22 cellular contexts compared by ENCODE assay signal in genomic region chr1:244852694-244853093, GRCh38. TPM values are rescaled to one million over a fixed set of nuclear protein-coding genes. Genes with fewer than 3 reads are reported as not detected.
A peak's percentile ranks its signal among the peaks of the same experiment; 100 is the strongest.
DNase-seq lines count a peak whose midpoint lies in the region; ATAC-seq and TF ChIP-seq lines count a peak whose summit lies in the region.
"Had no signal": no experiment of that assay in that cellular context is flagged by ENCODE, and none has a peak within 500 bp of the region (broad histone marks: within the 10 kb centered on the region; RNA-seq: fewer than 3 reads in every experiment).

No MANE protein-coding gene starts in this region.

- CTCF ChIA-PET in activated CD4-positive, alpha-beta memory T cell treated with anti-CD3 and anti-CD28 coated beads for 36 hours (lab: Charles Lee) = interaction anchor here (0.7 to 1.6 kb wide), 2 partner anchors 17 to 190 kb away, joined by 3 to 9 read pairs; partner anchors contain the start of gene COX20
- CTCF ChIA-PET in activated CD4-positive, alpha-beta memory T cell treated with anti-CD3 and anti-CD28 coated beads, Interleukin-2, amount 10 ng/mL, durations not matched to agents 7 days and 5 days (lab: Charles Lee) = interaction anchor here (0.6 to 4.3 kb wide), 5 partner anchors 9 to 190 kb away, joined by 3 to 17 read pairs (median 6); partner anchors contain the start of gene COX20

- H3K4me1 Mint-ChIP-seq in activated CD4-positive, alpha-beta memory T cell treated with anti-CD3 and anti-CD28 coated beads for 36 hours (ENCODE audit: low read depth) = peaks cover 85% of the 10 kb centered on the region
- H3K4me1 Mint-ChIP-seq in activated CD4-positive, alpha-beta memory T cell treated with anti-CD3 and anti-CD28 coated beads, Interleukin-2, amount 10 ng/mL, durations not matched to agents 7 days and 5 days = peaks cover 72% of the 10 kb centered on the region
- peaks cover 83% of the 10 kb centered on the region for H3K4me1 Mint-ChIP-seq in activated naive CD8-positive, alpha-beta T cell treated with anti-CD3 and anti-CD28 coated beads for 36 hours
- H3K4me1 Mint-ChIP-seq in nephron progenitor cell (peaks cover 32% of the 10 kb centered on the region), endothelial cell (ENCODE audit: unreplicated experiment) (peaks cover 11% of the 10 kb centered on the region)

- no peaks in the 10 kb centered on the region for H3K9me3 Mint-ChIP-seq in activated CD4-positive, alpha-beta memory T cell treated with anti-CD3 and anti-CD28 coated beads for 36 hours
- H3K9me3 Mint-ChIP-seq in activated CD4-positive, alpha-beta memory T cell treated with anti-CD3 and anti-CD28 coated beads, Interleukin-2, amount 10 ng/mL, durations not matched to agents 7 days and 5 days = no peaks in the 10 kb centered on the region
- no peaks in the 10 kb centered on the region for H3K9me3 Mint-ChIP-seq in activated naive CD8-positive, alpha-beta T cell treated with anti-CD3 and anti-CD28 coated beads for 36 hours
- no peaks in the 10 kb centered on the region for H3K9me3 Mint-ChIP-seq in nephron progenitor cell
- no peaks in the 10 kb centered on the region for H3K9me3 Mint-ChIP-seq in endothelial cell (ENCODE audit: unreplicated experiment)
- H3K9me3 Mint-ChIP-seq: T-helper 1 cell treated with Interleukin-12 subunit alpha and Interleukin-12 subunit beta and Interleukin-4 antibody, amounts not matched to agents 30 μg/mL and 1 μg/mL, for 36 hours had no signal

- ATAC-seq in HG03460 (IDR thresholded peaks at IDR 0.05; ENCODE audit: unreplicated experiment) = no peak
- ATAC-seq: gastrocnemius medialis, lower lobe of right lung, right cardiac atrium had no signal

- peaks cover 84% of the 10 kb centered on the region for H3K36me3 Mint-ChIP-seq in activated CD4-positive, alpha-beta memory T cell treated with anti-CD3 and anti-CD28 coated beads for 36 hours
- H3K36me3 Mint-ChIP-seq in activated CD4-positive, alpha-beta memory T cell treated with anti-CD3 and anti-CD28 coated beads, Interleukin-2, amount 10 ng/mL, durations not matched to agents 7 days and 5 days (ENCODE audit: low read depth) = peaks cover 93% of the 10 kb centered on the region
- peaks cover 76% of the 10 kb centered on the region for H3K36me3 Mint-ChIP-seq in activated naive CD8-positive, alpha-beta T cell treated with anti-CD3 and anti-CD28 coated beads for 36 hours
- H3K36me3 Mint-ChIP-seq in nephron progenitor cell (ENCODE audit: low read depth) (peaks cover 85% of the 10 kb centered on the region), endothelial cell (ENCODE audit: low read depth, unreplicated experiment) (peaks cover 39% of the 10 kb centered on the region)

- peak overlapping the region; percentile 26 for H3K27ac Mint-ChIP-seq in activated CD4-positive, alpha-beta memory T cell treated with anti-CD3 and anti-CD28 coated beads for 36 hours
- no peak overlapping the region for H3K27ac Mint-ChIP-seq in activated CD4-positive, alpha-beta memory T cell treated with anti-CD3 and anti-CD28 coated beads, Interleukin-2, amount 10 ng/mL, durations not matched to agents 7 days and 5 days
- H3K27ac Mint-ChIP-seq in activated naive CD8-positive, alpha-beta T cell treated with anti-CD3 and anti-CD28 coated beads for 36 hours = peak overlapping the region; percentile 82
- H3K27ac Mint-ChIP-seq in nephron progenitor cell = peak overlapping the region; percentile 50
- H3K27ac Mint-ChIP-seq in endothelial cell (ENCODE audit: unreplicated experiment) = no peak overlapping the region
- H3K27ac Mint-ChIP-seq: T-helper 1 cell treated with Interleukin-12 subunit alpha and Interleukin-12 subunit beta and Interleukin-4 antibody, amounts not matched to agents 30 μg/mL and 1 μg/mL, for 36 hours had no signal

- no peaks in the 10 kb centered on the region for H3K27me3 Mint-ChIP-seq in activated CD4-positive, alpha-beta memory T cell treated with anti-CD3 and anti-CD28 coated beads for 36 hours
- no peaks in the 10 kb centered on the region for H3K27me3 Mint-ChIP-seq in activated CD4-positive, alpha-beta memory T cell treated with anti-CD3 and anti-CD28 coated beads, Interleukin-2, amount 10 ng/mL, durations not matched to agents 7 days and 5 days
- H3K27me3 Mint-ChIP-seq in activated naive CD8-positive, alpha-beta T cell treated with anti-CD3 and anti-CD28 coated beads for 36 hours = no peaks in the 10 kb centered on the region
- no peaks in the 10 kb centered on the region for H3K27me3 Mint-ChIP-seq in nephron progenitor cell (ENCODE audit: low read depth, poor library complexity)
- peaks cover 5% of the 10 kb centered on the region for H3K27me3 Mint-ChIP-seq in endothelial cell (ENCODE audit: unreplicated experiment)

- no peak for DNase-seq in activated CD4-positive, alpha-beta memory T cell treated with anti-CD3 and anti-CD28 coated beads for 36 hours
- no peak for DNase-seq in activated CD4-positive, alpha-beta memory T cell treated with anti-CD3 and anti-CD28 coated beads, Interleukin-2, amount 10 ng/mL, durations not matched to agents 7 days and 5 days
- DNase-seq in HT-29 (ENCODE audit: low spot score) (peak; percentile 2), nephron progenitor cell (no peak), AML-193 (lab: John Stamatoyannopoulos, UW) (no peak), endothelial cell (ENCODE audit: low spot score) (no peak)
- DNase-seq in activated naive CD8-positive, alpha-beta T cell treated with anti-CD3 and anti-CD28 coated beads for 36 hours = no peak
- DNase-seq: activated CD4-positive, alpha-beta T cell treated with anti-CD3 and anti-CD28 coated beads, Interleukin-2, amount 50 U/mL, for 1 hour; activated T-cell treated with anti-CD3 and anti-CD28 coated beads, Interleukin-2, amount 50 U/mL, for 1 hour; Calu3; central memory CD4-positive, alpha-beta T cell; EL; gastrocnemius medialis; hypothalamus; lower lobe of right lung; NCI-H1930; NCI-H226; right cardiac atrium; SHP77; stimulated activated CD8-positive, alpha-beta memory T cell treated with anti-CD3 and anti-CD28 coated beads, Interleukin-4, amount 100 ng/mL, for 48 hours had no signal

- no peak overlapping the region for H3K4me3 Mint-ChIP-seq in activated CD4-positive, alpha-beta memory T cell treated with anti-CD3 and anti-CD28 coated beads for 36 hours
- H3K4me3 Mint-ChIP-seq in activated CD4-positive, alpha-beta memory T cell treated with anti-CD3 and anti-CD28 coated beads, Interleukin-2, amount 10 ng/mL, durations not matched to agents 7 days and 5 days = no peak overlapping the region
- H3K4me3 Mint-ChIP-seq in activated naive CD8-positive, alpha-beta T cell treated with anti-CD3 and anti-CD28 coated beads for 36 hours = no peak overlapping the region
- H3K4me3 Mint-ChIP-seq in nephron progenitor cell = no peak overlapping the region
- no peak overlapping the region for H3K4me3 Mint-ChIP-seq in endothelial cell (ENCODE audit: unreplicated experiment)
- H3K4me3 Mint-ChIP-seq: T-helper 1 cell treated with Interleukin-12 subunit alpha and Interleukin-12 subunit beta and Interleukin-4 antibody, amounts not matched to agents 30 μg/mL and 1 μg/mL, for 36 hours had no signal

- no peak for TF ChIP-seq CTCF in nephron progenitor cell (IDR thresholded peaks at IDR 0.05)
- no peak for TF ChIP-seq CTCF in endothelial cell (IDR thresholded peaks at IDR 0.05; ENCODE audit: unreplicated experiment)

- POLR2A ChIA-PET in activated CD4-positive, alpha-beta memory T cell treated with anti-CD3 and anti-CD28 coated beads for 36 hours (lab: Charles Lee) = interaction anchor here (1.4 to 8.9 kb wide), 3 partner anchors 9 to 15 kb away, joined by 6 to 63 read pairs (median 56); partner anchors contain the start of genes COX20 and HNRNPU
- POLR2A ChIA-PET in activated CD4-positive, alpha-beta memory T cell treated with anti-CD3 and anti-CD28 coated beads, Interleukin-2, amount 10 ng/mL, durations not matched to agents 7 days and 5 days (lab: Charles Lee) = interaction anchor here (7.8 to 21.6 kb wide), 2 partner anchors 9 to 12 kb away, joined by 131 to 925 read pairs; partner anchors contain the start of genes COX20 and HNRNPU

- intact Hi-C loops in activated CD4-positive, alpha-beta memory T cell treated with anti-CD3 and anti-CD28 coated beads for 36 hours (cut with micrococcal nuclease) = no loop called here

RNA-seq across cellular contexts. Expression of gene HNRNPU, which starts 11.6 kb away (rescaled TPM):
- total RNA-seq in activated CD4-positive, alpha-beta memory T cell treated with anti-CD3 and anti-CD28 coated beads for 36 hours = 100 to 1,000 TPM; 410 to 421 TPM
- total RNA-seq in activated CD4-positive, alpha-beta memory T cell treated with anti-CD3 and anti-CD28 coated beads, Interleukin-2, amount 10 ng/mL, durations not matched to agents 7 days and 5 days = 100 to 1,000 TPM; 364 to 371 TPM
- 261 and 277 TPM in 2 replicates for total RNA-seq in HT-29 (2014; rRNA removed; shearing (Covaris generic))
- 100 to 1,000 TPM; 639 to 651 TPM for total RNA-seq in activated naive CD8-positive, alpha-beta T cell treated with anti-CD3 and anti-CD28 coated beads for 36 hours
- total RNA-seq in endothelial cell (ENCODE audit: unreplicated experiment) = 381 TPM

RNA-seq across cellular contexts. Expression of gene COX20, which starts 17.2 kb away (rescaled TPM):
- 10 to 100 TPM; 23.4 to 27.8 TPM for total RNA-seq in activated CD4-positive, alpha-beta memory T cell treated with anti-CD3 and anti-CD28 coated beads for 36 hours
- 10 to 100 TPM; 22.2 to 22.9 TPM for total RNA-seq in activated CD4-positive, alpha-beta memory T cell treated with anti-CD3 and anti-CD28 coated beads, Interleukin-2, amount 10 ng/mL, durations not matched to agents 7 days and 5 days
- total RNA-seq in HT-29 (2014; rRNA removed; shearing (Covaris generic)) = 16.1 and 18.8 TPM in 2 replicates
- 10 to 100 TPM; 41.2 to 50.7 TPM for total RNA-seq in activated naive CD8-positive, alpha-beta T cell treated with anti-CD3 and anti-CD28 coated beads for 36 hours
- 9.6 TPM for total RNA-seq in endothelial cell (ENCODE audit: unreplicated experiment)

Comparison
In these comparisons a context has a peak if more than half of its experiments do, and no peak if none do; other contexts are left out.
1. H3K27ac Mint-ChIP-seq: peak in activated CD4-positive, alpha-beta memory T cell treated with anti-CD3 and anti-CD28 coated beads for 36 hours (single experiment), activated naive CD8-positive, alpha-beta T cell treated with anti-CD3 and anti-CD28 coated beads for 36 hours (single experiment) and nephron progenitor cell (single experiment); none in activated CD4-positive, alpha-beta memory T cell treated with anti-CD3 and anti-CD28 coated beads, Interleukin-2, amount 10 ng/mL, durations not matched to agents 7 days and 5 days (single experiment) and endothelial cell (single experiment).